Comparison of ENCODE assay signal across 11 cellular contexts in genomic region chr10:76428541-76429330, GRCh38.
A peak's percentile ranks its signal among the peaks of the same experiment; 100 is the strongest.
DNase-seq lines count a peak whose midpoint lies in the region; ATAC-seq, FAIRE-seq and TF ChIP-seq lines count a peak whose summit lies in the region.
"Had no signal": no experiment of that assay in that cellular context is flagged by ENCODE, and none has a peak within 500 bp of the region (broad histone marks: within the 10 kb centered on the region; RNA-seq: fewer than 3 reads in every experiment).

No MANE protein-coding gene starts in this region.

- no peak for TF ChIP-seq EP300 in tibial nerve (IDR thresholded peaks at IDR 0.05)

- H3K27me3 ChIP-seq in ACC112 (ENCODE audit: insufficient read depth, low read length) (no peaks in the 10 kb centered on the region), tibial nerve (no peaks in the 10 kb centered on the region)

- peaks cover 0 to 2% (median 0%) of the 10 kb centered on the region in 4 donors for H3K9me3 ChIP-seq in tibial nerve

- H3K36me3 ChIP-seq in ACC112 (ENCODE audit: insufficient read depth, low read length) (no peaks in the 10 kb centered on the region), tibial nerve (no peaks in the 10 kb centered on the region)

- peak; percentile 84 for FAIRE-seq in HTR-8/SVneo (lab: Jason Lieb, UNC)

- DNase-seq in HTR-8/SVneo (ENCODE audit: insufficient read length, low spot score) (peak; percentile 59), astrocyte of the hippocampus (ENCODE audit: low read depth, low spot score) (peak; percentile 93), kidney glomerular epithelial cell (lab: John Stamatoyannopoulos, UW) (peak; percentile 91), tibial nerve (ENCODE audit: low spot score in 2 of 2) (no peak), NCI-H1930 (lab: John Stamatoyannopoulos, UW) (no peak), left ventricle myocardium superior (no peak)
- DNase-seq: COR-L47; naive thymus-derived CD8-positive, alpha-beta T cell; NCI-H1105 had no signal

- H2AFZ ChIP-seq in ACC112 (ENCODE audit: low read length, unreplicated experiment): peak overlapping the region; percentile 92

- no peaks in the 10 kb centered on the region for H3K79me2 ChIP-seq in ACC112 (ENCODE audit: control insufficient read depth, insufficient read depth, low read length, unreplicated experiment)

- H3K4me3 ChIP-seq in ACC112 (ENCODE audit: low read depth, low read length) (no peak overlapping the region), tibial nerve (no peak overlapping the region)

- ATAC-seq in HG03442 (IDR thresholded peaks at IDR 0.05; ENCODE audit: unreplicated experiment): no peak
- no peak for ATAC-seq in left ventricle myocardium superior
- ATAC-seq: naive thymus-derived CD8-positive, alpha-beta T cell had no signal

- intact Hi-C loops in left ventricle myocardium superior (cut with micrococcal nuclease): no loop called here

- 46 to 52% methylated on average over 4 of the region's 4 CpGs for WGBS in tibial nerve, 2 donors

- H3K27ac ChIP-seq in ACC112 (ENCODE audit: low read depth, low read length) (peak overlapping the region; percentile 79), tibial nerve (peak overlapping the region in 2 of 4 donors; percentile 38 to 71)

- H3K4me1 ChIP-seq in ACC112 (ENCODE audit: control insufficient read depth, insufficient read depth, low read length, unreplicated experiment) (peaks cover 57% of the 10 kb centered on the region), tibial nerve (peaks cover 0 to 44% (median 19%) of the 10 kb centered on the region in 4 donors)

- no peak for TF ChIP-seq CTCF in tibial nerve (IDR thresholded peaks at IDR 0.05)

- TF ChIP-seq POLR2A in tibial nerve (IDR thresholded peaks at IDR 0.05): no peak

Comparison
In these comparisons a context has a peak if more than half of its experiments do, and no peak if none do; other contexts are left out.
1. DNase-seq: peak in HTR-8/SVneo (single experiment), astrocyte of the hippocampus (single experiment) and kidney glomerular epithelial cell (single experiment); none in tibial nerve (0 of 2), NCI-H1930 (0 of 2) and left ventricle myocardium superior (single experiment).